17 cellular contexts compared by ENCODE assay signal in genomic region chr5:32410630-32411029, GRCh38. TPM values are rescaled to one million over a fixed set of nuclear protein-coding genes. Genes with fewer than 3 reads are reported as not detected.
DNase-seq lines count a peak whose midpoint lies in the region; ATAC-seq lines count a peak whose summit lies in the region.
"Had no signal": no experiment of that assay in that cellular context is flagged by ENCODE, and none has a peak within 500 bp of the region (broad histone marks: within the 10 kb centered on the region; RNA-seq: fewer than 3 reads in every experiment).

No MANE protein-coding gene starts in this region.

- H3K27ac Mint-ChIP-seq in activated T-cell treated with anti-CD3 and anti-CD28 coated beads, Interleukin-2, amount 50 U/mL, for 72 hours: peak overlapping the region; percentile 46
- H3K27ac Mint-ChIP-seq: B cell; CD8-positive, alpha-beta T cell; GM23338 had no signal

- no peak overlapping the region for H3K4me3 Mint-ChIP-seq in activated T-cell treated with anti-CD3 and anti-CD28 coated beads, Interleukin-2, amount 50 U/mL, for 72 hours
- H3K4me3 Mint-ChIP-seq: B cell; CD8-positive, alpha-beta T cell; GM23338 had no signal

- intact Hi-C loops in left ventricle myocardium superior (cut with micrococcal nuclease) (no loop called here), cardiac septum (cut with DNase I) (no loop called here)

- peaks cover 12 to 36% of the 10 kb centered on the region in 2 donors for H3K36me3 Mint-ChIP-seq in activated T-cell treated with anti-CD3 and anti-CD28 coated beads, Interleukin-2, amount 50 U/mL, for 72 hours (ENCODE audit: insufficient read depth in 2 of 2)

- no peak for ATAC-seq in activated T-cell treated with anti-CD3 and anti-CD28 coated beads, Interleukin-2, amount 50 U/mL, for 72 hours (replicated peaks in 1 of 2)
- ATAC-seq in left ventricle myocardium superior (peak; percentile 45), GM19463 (IDR thresholded peaks at IDR 0.05; ENCODE audit: unreplicated experiment) (no peak), HG03432 (IDR thresholded peaks at IDR 0.05; ENCODE audit: unreplicated experiment) (no peak)
- ATAC-seq: CD8-positive, alpha-beta T cell; GM12878; GM23338 had no signal

- no peaks in the 10 kb centered on the region for H3K4me1 Mint-ChIP-seq in activated T-cell treated with anti-CD3 and anti-CD28 coated beads, Interleukin-2, amount 50 U/mL, for 72 hours (ENCODE audit: low read depth)
- H3K4me1 Mint-ChIP-seq: GM23338 had no signal

- H3K9me3 Mint-ChIP-seq in activated T-cell treated with anti-CD3 and anti-CD28 coated beads, Interleukin-2, amount 50 U/mL, for 72 hours: no peaks in the 10 kb centered on the region
- H3K9me3 Mint-ChIP-seq: CD8-positive, alpha-beta T cell; GM23338 had no signal

- H3K27me3 Mint-ChIP-seq in activated T-cell treated with anti-CD3 and anti-CD28 coated beads, Interleukin-2, amount 50 U/mL, for 72 hours (ENCODE audit: low read depth): no peaks in the 10 kb centered on the region
- H3K27me3 Mint-ChIP-seq: B cell had no signal

- no peak for DNase-seq in activated T-cell treated with anti-CD3 and anti-CD28 coated beads, Interleukin-2, amount 50 U/mL, for 72 hours
- DNase-seq in activated T-cell treated with anti-CD3 and anti-CD28 coated beads, Interleukin-2, amount 50 U/mL, for 1 hour: no peak
- DNase-seq in left ventricle myocardium superior: no peak
- no peak for DNase-seq in cardiac septum (ENCODE audit: low spot score)
- DNase-seq in foreskin melanocyte: peak; percentile 24
- no peak for DNase-seq in AG20443 (ENCODE audit: low spot score)
- DNase-seq: 8988T; Calu3; CD8-positive, alpha-beta T cell; DND-41; EL; HCEC 1CT had no signal

RNA-seq across cellular contexts. Expression of gene ZFR, which starts 33.9 kb away (rescaled TPM):
- total RNA-seq in activated T-cell treated with anti-CD3 and anti-CD28 coated beads, Interleukin-2, amount 50 U/mL, for 72 hours: 10 to 100 TPM; 82.7 to 85.8 TPM
- 51.6 TPM for total RNA-seq in left ventricle myocardium superior
- 73.8 TPM for total RNA-seq in cardiac septum
